10 cellular contexts compared by ENCODE assay signal in genomic region chr3:131795382-131796085, GRCh38.
A peak's percentile ranks its signal among the peaks of the same experiment; 100 is the strongest.
DNase-seq lines count a peak whose midpoint lies in the region; ATAC-seq and TF ChIP-seq lines count a peak whose summit lies in the region.
"Had no signal": no experiment of that assay in that cellular context is flagged by ENCODE, and none has a peak within 500 bp of the region (broad histone marks: within the 10 kb centered on the region; RNA-seq: fewer than 3 reads in every experiment).

No MANE protein-coding gene starts in this region.

- H3K4me3 ChIP-seq in SJCRH30: no peak overlapping the region
- no peak overlapping the region for H3K4me3 ChIP-seq in WERI-Rb-1 (ENCODE audit: low read depth, low read length)
- H3K4me3 ChIP-seq: esophagus squamous epithelium had no signal

- peak; percentile 9 for DNase-seq in DMS 273 (lab: John Stamatoyannopoulos, UW; ENCODE audit: unreplicated experiment)
- no peak for DNase-seq in DMS 273 treated with DMSO at 0.1 percent for 48 hours (lab: John Stamatoyannopoulos, UW)
- DNase-seq in SJCRH30: peak; percentile 74 to 87
- peak; percentile 54 for DNase-seq in sciatic nerve (ENCODE audit: low spot score)
- DNase-seq in activated CD4-positive, alpha-beta T cell treated with anti-CD3 and anti-CD28 coated beads, Interleukin-2, amount 50 U/mL, for 1 hour: no peak
- no peak for DNase-seq in WERI-Rb-1
- no peak for DNase-seq in NCI-H2081 treated with DMSO at 0.1 percent for 48 hours (lab: John Stamatoyannopoulos, UW)
- DNase-seq: esophagus squamous epithelium had no signal

- intact Hi-C loops in sciatic nerve (cut with DNase I): no loop called here

- H3K27ac ChIP-seq in SJCRH30 (no peak overlapping the region), WERI-Rb-1 (no peak overlapping the region)
- H3K27ac ChIP-seq: 22Rv1, esophagus squamous epithelium had no signal

- no peaks in the 10 kb centered on the region for H3K9me3 ChIP-seq in SJCRH30 (replicated peaks)
- no peaks in the 10 kb centered on the region for H3K9me3 ChIP-seq in WERI-Rb-1 (ENCODE audit: severe bottlenecking)
- H3K9me3 ChIP-seq: esophagus squamous epithelium had no signal

- H3K27me3 ChIP-seq in SJCRH30: peaks cover 3% of the 10 kb centered on the region; the same call in 1 of the 2 replicates
- H3K27me3 ChIP-seq in WERI-Rb-1 (ENCODE audit: insufficient read depth, low read depth, severe bottlenecking): no peaks in the 10 kb centered on the region

- no peak for TF ChIP-seq CTCF in WERI-Rb-1 (IDR thresholded peaks at IDR 0.05; ENCODE audit: low read depth, low read length)

- ATAC-seq in HG03378 (IDR thresholded peaks at IDR 0.05; ENCODE audit: unreplicated experiment) (peak; percentile 60), sciatic nerve (no peak)

- H3K4me1 ChIP-seq in SJCRH30: peaks cover 24% of the 10 kb centered on the region
- H3K4me1 ChIP-seq: esophagus squamous epithelium had no signal

- no peaks in the 10 kb centered on the region for H3K36me3 ChIP-seq in SJCRH30
- H3K36me3 ChIP-seq in WERI-Rb-1: no peaks in the 10 kb centered on the region
- H3K36me3 ChIP-seq: esophagus squamous epithelium had no signal

Comparison
In these comparisons a context has a peak if more than half of its experiments do, and no peak if none do; other contexts are left out.
1. DNase-seq: peak in DMS 273 (single experiment), SJCRH30 (2 of 2) and sciatic nerve (single experiment); none in DMS 273 treated with DMSO at 0.1 percent for 48 hours (single experiment), activated CD4-positive, alpha-beta T cell treated with anti-CD3 and anti-CD28 coated beads, Interleukin-2, amount 50 U/mL, for 1 hour (single experiment), WERI-Rb-1 (single experiment) and NCI-H2081 treated with DMSO at 0.1 percent for 48 hours (single experiment).